In genomic region chr15:92907880-92908279, GRCh38 we compare ENCODE assay signal across 8 cellular contexts. TPM values are rescaled to one million over a fixed set of nuclear protein-coding genes. Genes with fewer than 3 reads are reported as not detected.
DNase-seq lines count a peak whose midpoint lies in the region; ATAC-seq and TF ChIP-seq lines count a peak whose summit lies in the region.

No MANE protein-coding gene starts in this region.

- H3K4me2 ChIP-seq in neural progenitor cell, result peak overlapping the region; percentile 77

- intact Hi-C loops in heart right ventricle (cut with DNase I), result no loop called here
- intact Hi-C loops in Right ventricle myocardium inferior (cut with DNase I), result no loop called here

- DNase-seq in heart right ventricle, result peak in 1 of 2 donors; percentile 54
- no peak for DNase-seq in Right ventricle myocardium inferior (ENCODE audit: missing footprints)
- DNase-seq in T1000 (lab: John Stamatoyannopoulos, UW), result peak; percentile 12
- DNase-seq in epithelial cell of esophagus (ENCODE audit: low read depth), result peak; percentile 81
- DNase-seq in neural progenitor cell (ENCODE audit: low spot score), result no peak
- no peak for DNase-seq in SIG-M5 treated with dmso at 0.1 percent for 504 hours (lab: John Stamatoyannopoulos, UW; ENCODE audit: unreplicated experiment)
- DNase-seq in HuH-7.5 (ENCODE audit: low spot score), result no peak

- TF ChIP-seq CTCF in heart right ventricle (IDR thresholded peaks at IDR 0.05), result no peak
- TF ChIP-seq CTCF in epithelial cell of esophagus (IDR thresholded peaks at IDR 0.05; ENCODE audit: insufficient read depth, low read depth, low read length, missing control alignments), result no peak
- TF ChIP-seq CTCF in neural progenitor cell (IDR thresholded peaks at IDR 0.05), result no peak

- no peak overlapping the region for H3K4me3 Mint-ChIP-seq in neural progenitor cell

- H3K27ac ChIP-seq in heart right ventricle, result peak overlapping the region; percentile 47 to 99 (median 95)
- H3K27ac ChIP-seq in neural progenitor cell, result peak overlapping the region; percentile 49

- H3K4me1 ChIP-seq in heart right ventricle (peaks cover 21 to 86% (median 82%) of the 10 kb centered on the region in 9 donors), neural progenitor cell (peaks cover 41% of the 10 kb centered on the region)

- H3K79me2 ChIP-seq in neural progenitor cell (ENCODE audit: low read depth), result peaks cover 100% of the 10 kb centered on the region

- ATAC-seq in heart right ventricle (peak in 2 of 8 donors; percentile 1 to 28), Right ventricle myocardium inferior (no peak), HG03159 (IDR thresholded peaks at IDR 0.05; ENCODE audit: unreplicated experiment) (no peak)

- H3F3A ChIP-seq in neural progenitor cell (ENCODE audit: low read depth), result peaks cover 84% of the 10 kb centered on the region

- peaks cover 11% of the 10 kb centered on the region for H3K9me3 Mint-ChIP-seq in neural progenitor cell

- no peaks in the 10 kb centered on the region for H3K27me3 ChIP-seq in heart right ventricle
- H3K27me3 ChIP-seq in neural progenitor cell, result no peaks in the 10 kb centered on the region

- H3K36me3 ChIP-seq in heart right ventricle (peaks cover 0 to 21% (median 0%) of the 10 kb centered on the region in 9 donors), neural progenitor cell (peaks cover 3% of the 10 kb centered on the region)

- H3K36me3 Mint-ChIP-seq in neural progenitor cell, result peaks cover 47% of the 10 kb centered on the region

- no peak overlapping the region for H2AFZ ChIP-seq in neural progenitor cell (replicated peaks)

- H3K27ac Mint-ChIP-seq in neural progenitor cell, result peak overlapping the region; percentile 57

- H3K9me3 ChIP-seq in heart right ventricle (no peaks in the 10 kb centered on the region), neural progenitor cell (ENCODE audit: low read depth) (no peaks in the 10 kb centered on the region)

- peaks cover 91% of the 10 kb centered on the region for H4K20me1 ChIP-seq in neural progenitor cell (ENCODE audit: low read depth)

- 2 to 3% methylated on average over 2 of the region's 2 CpGs for WGBS in heart right ventricle, 2 donors

- H3K27me3 Mint-ChIP-seq in neural progenitor cell (ENCODE audit: insufficient read depth, low read depth), result peaks cover 2% of the 10 kb centered on the region

- H3K4me1 Mint-ChIP-seq in neural progenitor cell, result peaks cover 64% of the 10 kb centered on the region

- H3K9ac ChIP-seq in neural progenitor cell, result no peak overlapping the region

- H3K4me3 ChIP-seq in heart right ventricle, result peak overlapping the region in 7 of 10 donors; percentile 11 to 68 (median 18)
- H3K4me3 ChIP-seq in epithelial cell of esophagus (ENCODE audit: low read length), result no peak overlapping the region
- no peak overlapping the region for H3K4me3 ChIP-seq in neural progenitor cell

RNA-seq across cellular contexts. Expression of gene CHD2, which starts 7.8 kb away (rescaled TPM):
- total RNA-seq in heart right ventricle (10 to 100 TPM; 38.0 to 74.0 (median 56.3) TPM), Right ventricle myocardium inferior (45.9 TPM), neural progenitor cell (ENCODE audit: low replicate concordance) (77.6 and 128 TPM in 2 replicates)
- polyA plus RNA-seq in heart right ventricle, result 10 to 100 TPM; 12.2 to 41.7 TPM

Comparison
In these comparisons a context has a peak if more than half of its experiments do, and no peak if none do; other contexts are left out.
1. DNase-seq: peak in T1000 (single experiment) and epithelial cell of esophagus (single experiment); none in Right ventricle myocardium inferior (single experiment), neural progenitor cell (single experiment), SIG-M5 treated with dmso at 0.1 percent for 504 hours (single experiment) and HuH-7.5 (single experiment).
2. H3K4me3 ChIP-seq: peak in heart right ventricle (7 of 10); none in epithelial cell of esophagus (single experiment) and neural progenitor cell (single experiment).